Comparison of ENCODE assay signal across 23 cellular contexts in genomic region chr2:29618024-29618423, GRCh38.
"Had no signal": no experiment of that assay in that cellular context is flagged by ENCODE, and none has a peak within 500 bp of the region (broad histone marks: within the 10 kb centered on the region; RNA-seq: fewer than 3 reads in every experiment).

No MANE protein-coding gene starts in this region.

- FAIRE-seq: endothelial cell of umbilical vein, islet of Langerhans had no signal

- H3K9me3 ChIP-seq: esophagus muscularis mucosa, gastroesophageal sphincter, heart left ventricle, prostate gland, right atrium auricular region, sigmoid colon, thoracic aorta, tibial nerve, vagina had no signal

- H3K27ac ChIP-seq: coronary artery, esophagus muscularis mucosa, foreskin keratinocyte, gastroesophageal sphincter, heart left ventricle, prostate gland, right atrium auricular region, sigmoid colon, thoracic aorta, tibial nerve, vagina had no signal

- H3K36me3 ChIP-seq: esophagus muscularis mucosa, gastroesophageal sphincter, heart left ventricle, prostate gland, right atrium auricular region, sigmoid colon, thoracic aorta, tibial nerve, vagina had no signal

- DNase-seq: dermis blood vessel endothelial cell; effector memory CD4-positive, alpha-beta T cell; foreskin keratinocyte; heart left ventricle; hippocampal formation; mesenchymal stem cell; naive thymus-derived CD8-positive, alpha-beta T cell; nephron progenitor cell; nucleus accumbens; sigmoid colon; stimulated activated CD4-positive, alpha-beta T cell treated with anti-CD3 and anti-CD28 coated beads, Interleukin-15, amount 100 ng/mL, for 24 hours; stimulated activated CD4-positive, alpha-beta T cell treated with anti-CD3 and anti-CD28 coated beads, Interleukin-2, amount 100 ng/mL, for 48 hours; stimulated activated naive B cell treated with anti-CD40 and anti-IgM and Interleukin-4, amounts not matched to agents 10 μg/mL and 1 μg/mL and 100 μg/mL, for 72 hours had no signal

- H3K4me3 ChIP-seq: coronary artery, esophagus muscularis mucosa, gastroesophageal sphincter, heart left ventricle, prostate gland, right atrium auricular region, sigmoid colon, thoracic aorta, tibial nerve, vagina had no signal

- H3K27me3 ChIP-seq: esophagus muscularis mucosa, gastroesophageal sphincter, heart left ventricle, right atrium auricular region, sigmoid colon, tibial nerve, vagina had no signal

- H3K4me1 ChIP-seq: foreskin keratinocyte, gastroesophageal sphincter, heart left ventricle, prostate gland, right atrium auricular region, sigmoid colon, tibial nerve, vagina had no signal

- ATAC-seq: foreskin keratinocyte; gastroesophageal sphincter; heart left ventricle; naive thymus-derived CD8-positive, alpha-beta T cell; stimulated activated naive B cell treated with anti-CD40 and anti-IgM and Interleukin-4, amounts not matched to agents 10 μg/mL and 1 μg/mL and 100 μg/mL, for 72 hours had no signal
